Comparison of ENCODE assay signal across 9 cellular contexts in the genomic region with DNA sequence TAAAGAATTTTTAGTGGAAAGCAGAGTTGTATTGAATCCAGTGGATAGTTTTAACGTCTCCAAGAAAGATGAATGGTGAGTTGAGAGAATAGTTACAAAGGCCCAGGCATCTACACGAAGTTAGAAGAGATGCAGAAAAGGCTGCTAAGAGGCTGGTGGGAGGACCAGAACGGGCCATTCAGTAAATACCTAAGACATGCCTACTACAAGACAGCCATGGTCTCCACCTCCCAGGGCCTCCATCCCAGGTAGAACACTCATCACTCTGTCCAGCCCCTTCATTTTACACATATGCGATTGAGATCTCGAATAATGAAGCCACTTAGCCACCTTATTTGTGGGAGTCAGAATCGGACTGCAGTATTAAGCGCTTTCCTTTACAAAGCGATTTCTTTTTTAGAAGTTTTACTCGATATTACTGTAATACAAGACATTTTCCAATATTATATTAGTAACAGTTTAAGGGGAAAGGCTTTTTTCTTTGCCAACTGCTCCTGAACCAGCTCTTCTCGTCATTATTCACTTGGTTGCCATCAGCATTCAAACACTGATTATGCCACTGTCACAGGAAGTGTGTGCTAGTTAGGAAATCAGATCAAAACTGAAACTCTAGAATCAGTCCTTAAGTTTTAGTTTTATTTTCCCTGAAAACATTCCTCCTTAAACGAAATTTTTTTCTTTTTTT. TPM values are rescaled to one million over a fixed set of nuclear protein-coding genes. Genes with fewer than 3 reads are reported as not detected.
DNase-seq lines count a peak whose midpoint lies in the region; ATAC-seq, FAIRE-seq and TF ChIP-seq lines count a peak whose summit lies in the region.
"Had no signal": no experiment of that assay in that cellular context is flagged by ENCODE, and none has a peak within 500 bp of the region (broad histone marks: within the 10 kb centered on the region; RNA-seq: fewer than 3 reads in every experiment).

No MANE protein-coding gene starts in this region.

- H3K27ac ChIP-seq in OCI-LY1 (ENCODE audit: low read depth, low read length, poor library complexity, severe bottlenecking) (no peak overlapping the region), colonic mucosa (peak overlapping the region; percentile 98)

- H3K27me3 Mint-ChIP-seq in nephron (ENCODE audit: low read depth) = no peaks in the 10 kb centered on the region

- H3K4me2 ChIP-seq in OCI-LY1 (ENCODE audit: low read length) = peak overlapping the region; percentile 97

- H4K20me1 ChIP-seq in OCI-LY1 (ENCODE audit: insufficient read depth, low read length) = no peaks in the 10 kb centered on the region

- H3K4me1 ChIP-seq in OCI-LY1 (ENCODE audit: insufficient read depth, low read length, severe bottlenecking) (peaks cover 22% of the 10 kb centered on the region), colonic mucosa (peaks cover 15% of the 10 kb centered on the region)

- no peaks in the 10 kb centered on the region for H3F3A ChIP-seq in OCI-LY1 (ENCODE audit: insufficient read depth, low read length)

- peaks cover 67% of the 10 kb centered on the region for H3K4me1 Mint-ChIP-seq in nephron

- H3K4me3 ChIP-seq in OCI-LY1 (ENCODE audit: low read depth, low read length, poor library complexity, severe bottlenecking) (peak overlapping the region; percentile 96), colonic mucosa (peak overlapping the region; percentile 88)

- H2AFZ ChIP-seq in OCI-LY1 (ENCODE audit: low read length) = no peak overlapping the region

- H3K27ac Mint-ChIP-seq in nephron = peak overlapping the region; percentile 81 to 99 (median 99)

- H3K9me3 Mint-ChIP-seq in nephron = no peaks in the 10 kb centered on the region

- H3K9ac ChIP-seq in OCI-LY1 (ENCODE audit: low read length) (peak overlapping the region; percentile 92; the same call in 1 of the 2 replicates), colonic mucosa (ENCODE audit: low read depth in 2 of 2, low read length in 2 of 2) (no peak overlapping the region)

- H3K9me3 ChIP-seq in OCI-LY1 (ENCODE audit: low read length) (no peaks in the 10 kb centered on the region), colonic mucosa (no peaks in the 10 kb centered on the region)

- H3K79me2 ChIP-seq in OCI-LY1 (ENCODE audit: insufficient read depth, low read length) = peaks cover 10% of the 10 kb centered on the region; the same call in 1 of the 2 replicates

- H3K4me3 Mint-ChIP-seq in nephron = peak overlapping the region; percentile 93 to 100 (median 98)

- H3K27me3 ChIP-seq in OCI-LY1 (ENCODE audit: insufficient read depth, low read length) (no peaks in the 10 kb centered on the region), colonic mucosa (no peaks in the 10 kb centered on the region)

- intact Hi-C loops in colonic mucosa (cut with DNase I) = no loop called here

- no peak for TF ChIP-seq POLR2A in GM12891 (IDR thresholded peaks at IDR 0.05; ENCODE audit: low read depth, low read length)

- no peak for FAIRE-seq in GM12891 (lab: Jason Lieb, UNC)
- FAIRE-seq: colon had no signal

- peaks cover 24% of the 10 kb centered on the region for H3K36me3 Mint-ChIP-seq in nephron (ENCODE audit: low read depth)

- DNase-seq in CD1c-positive myeloid dendritic cell (ENCODE audit: extremely low spot score) (peak; percentile 54), colonic mucosa (peak; percentile 12), GM12891 (ENCODE audit: insufficient read length, low spot score) (no peak), GF-D8 (lab: John Stamatoyannopoulos, UW) (no peak)

- H3K36me3 ChIP-seq in OCI-LY1 (ENCODE audit: insufficient read depth, low read length) (0 out of 2 replicates have a peak, but pooled peaks cover 6% of the 10 kb centered on the region), colonic mucosa (no peaks in the 10 kb centered on the region)

- no peaks in the 10 kb centered on the region for H3K9me2 ChIP-seq in OCI-LY1 (ENCODE audit: low read depth, low read length)

- TF ChIP-seq CTCF in OCI-LY1 (IDR thresholded peaks at IDR 0.05; ENCODE audit: low read length) = no peak
- no peak for TF ChIP-seq CTCF in colonic mucosa (IDR thresholded peaks at IDR 0.05)
- no peak for TF ChIP-seq CTCF in nephron (IDR thresholded peaks at IDR 0.05; ENCODE audit: unreplicated experiment in 3 of 3)

- no peak for ATAC-seq in HG03196 (IDR thresholded peaks at IDR 0.05; ENCODE audit: unreplicated experiment)
- no peak for ATAC-seq in HG02870 (IDR thresholded peaks at IDR 0.05; ENCODE audit: unreplicated experiment)

TF ChIP-seq in GM12891, 5 proteins besides CTCF, POLR2A, EP300 and RAD21:
- TF ChIP-seq POU2F2 (IDR thresholded peaks at IDR 0.05; ENCODE audit: low read depth, low read length) = no peak
- no peak for TF ChIP-seq POLR2AphosphoS5 (IDR thresholded peaks at IDR 0.05; ENCODE audit: low read depth, low read length)
- no peak for TF ChIP-seq PAX5 (IDR thresholded peaks at IDR 0.05; ENCODE audit: insufficient read depth, low read length, severe bottlenecking)
- TF ChIP-seq TAF1 (IDR thresholded peaks at IDR 0.05; ENCODE audit: low read depth, low read length) = no peak
- no peak for TF ChIP-seq SPI1 (IDR thresholded peaks at IDR 0.05; ENCODE audit: low read depth, low read length)

RNA-seq across cellular contexts. Expression of gene DYNLT1, which starts 1.6 kb away (rescaled TPM):
- total RNA-seq in colonic mucosa = 100 to 1,000 TPM; 140 to 166 TPM
- polyA plus RNA-seq in GM12891 (2012; ENCODE audit: low read depth, missing spikeins) = 45.0 TPM

RNA-seq across cellular contexts. Expression of gene SYTL3, which starts 6.9 kb away (rescaled TPM):
- total RNA-seq in colonic mucosa = 1 to 10 TPM; 1.1 to 3.1 TPM
- polyA plus RNA-seq in GM12891 (2012; ENCODE audit: low read depth, missing spikeins) = 2.1 TPM

Comparison
In these comparisons a context has a peak if more than half of its experiments do, and no peak if none do; other contexts are left out.
1. DNase-seq: peak in CD1c-positive myeloid dendritic cell (single experiment) and colonic mucosa (single experiment); none in GM12891 (single experiment) and GF-D8 (single experiment).